Comparison of ENCODE assay signal across 25 cellular contexts in the genomic region with DNA sequence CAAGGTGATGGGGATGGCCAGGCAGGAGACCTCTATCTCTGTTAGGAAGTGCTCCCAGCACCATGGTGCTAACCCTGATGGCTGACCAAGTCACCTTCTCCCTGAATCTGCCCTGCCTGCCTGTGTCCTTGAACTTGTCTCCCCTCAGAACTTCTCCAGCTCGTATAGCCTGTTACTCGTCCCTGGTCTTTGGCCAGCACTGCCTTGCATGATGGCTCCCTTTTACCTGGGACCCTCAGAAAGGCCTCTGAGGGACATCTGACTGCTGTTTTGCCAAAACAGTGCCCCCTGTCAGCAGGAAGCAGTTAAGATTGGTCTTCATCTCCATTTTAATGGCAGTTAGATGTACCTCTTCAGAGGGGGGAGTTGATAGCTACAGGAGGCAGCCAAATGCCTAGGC.
"Had no signal": no experiment of that assay in that cellular context is flagged by ENCODE, and none has a peak within 500 bp of the region (broad histone marks: within the 10 kb centered on the region; RNA-seq: fewer than 3 reads in every experiment).

No MANE protein-coding gene starts in this region.

- DNase-seq: activated CD4-positive, alpha-beta T cell treated with anti-CD3 and anti-CD28 coated beads, Interleukin-2, amount 10 ng/mL, durations not matched to agents 24 days and 14 days; activated CD4-positive, alpha-beta T cell treated with anti-CD3 and anti-CD28 coated beads, Interleukin-2, amount 50 U/mL, for 4 hours; activated CD8-positive, alpha-beta T cell treated with anti-CD3 and anti-CD28 coated beads for 36 hours; activated effector memory CD4-positive, alpha-beta T cell treated with Interleukin-2 at 50 U/mL for 16 hours; activated naive CD4-positive, alpha-beta T cell treated with anti-CD3 and anti-CD28 coated beads, Interleukin-2, amount 10 ng/mL, durations not matched to agents 7 days and 5 days; activated naive CD8-positive, alpha-beta T cell treated with anti-CD3 and anti-CD28 coated beads, Interleukin-2, amount 50 U/mL, for 24 hours; activated T-cell treated with anti-CD3 and anti-CD28 coated beads, Interleukin-2, amount 50 U/mL, for 48 hours; anterior cingulate cortex; caudate nucleus; Kasumi-1; KG1; MG63; NCI-H1048; NCI-H1105 treated with DMSO at 0.1 percent for 48 hours; NCI-H1436; NCI-H1694; NCI-H2029; NCI-H345; NCI-H524 treated with DMSO at 0.1 percent for 48 hours; PC-9; SW 1271; T-helper 1 cell; T-helper 9 cell had no signal

- H3K36me3 ChIP-seq: MG63 had no signal

- H3K9me3 ChIP-seq: MG63 had no signal

- H2AFZ ChIP-seq: PC-9 had no signal

- H3K4me3 ChIP-seq: MG63, PC-9 had no signal

- H3K27ac ChIP-seq: PC-9, RWPE1 had no signal

- FAIRE-seq: RCC 7860 had no signal

- H3K4me2 ChIP-seq: PC-9 had no signal
